ENCODE assay signal across 20 cellular contexts in genomic region chrX:68249401-68249831, GRCh38.
DNase-seq lines count a peak whose midpoint lies in the region; ATAC-seq and TF ChIP-seq lines count a peak whose summit lies in the region.
"Had no signal": no experiment of that assay in that cellular context is flagged by ENCODE, and none has a peak within 500 bp of the region (broad histone marks: within the 10 kb centered on the region; RNA-seq: fewer than 3 reads in every experiment).

No MANE protein-coding gene starts in this region.

- DNase-seq in body of pancreas (peak in 2 of 4 donors; percentile 15 to 19), glutamatergic neuron (peak; percentile 19), mucosa of gallbladder (ENCODE audit: low spot score) (peak; percentile 15), superior temporal gyrus (ENCODE audit: extremely low spot score) (peak; percentile 49), NCI-H226 (no peak), NCI-H345 (lab: John Stamatoyannopoulos, UW) (no peak), T1000 (lab: John Stamatoyannopoulos, UW) (no peak)
- no peak for DNase-seq in activated T-cell treated with anti-CD3 and anti-CD28 coated beads, Interleukin-2, amount 50 U/mL, for 4 hours
- DNase-seq: DMS79 treated with DMSO at 0.1 percent for 48 hours; naive thymus-derived CD4-positive, alpha-beta T cell; NCI-H1417; NCI-H2171; PC-3; stimulated activated CD4-positive, alpha-beta T cell treated with anti-CD3 and anti-CD28 coated beads, Interleukin-15, amount 100 ng/mL, for 24 hours; trophoblast cell had no signal

- H3K36me3 Mint-ChIP-seq in glutamatergic neuron (ENCODE audit: unreplicated experiment) = no peaks in the 10 kb centered on the region
- no peaks in the 10 kb centered on the region for H3K36me3 Mint-ChIP-seq in activated T-cell treated with anti-CD3 and anti-CD28 coated beads, Interleukin-2, amount 50 U/mL, for 4 hours (ENCODE audit: insufficient read depth)
- H3K36me3 Mint-ChIP-seq: naive thymus-derived CD4-positive, alpha-beta T cell; stimulated activated memory B cell treated with anti-CD40 and anti-IgM and Interleukin-4, amounts not matched to agents 10 μg/mL and 1 μg/mL and 100 μg/mL, for 72 hours had no signal

- peaks cover 5% of the 10 kb centered on the region for H3K4me1 Mint-ChIP-seq in glutamatergic neuron (ENCODE audit: low read depth, unreplicated experiment)
- H3K4me1 Mint-ChIP-seq in activated T-cell treated with anti-CD3 and anti-CD28 coated beads, Interleukin-2, amount 50 U/mL, for 4 hours (ENCODE audit: low read depth) = no peaks in the 10 kb centered on the region
- H3K4me1 Mint-ChIP-seq: activated T-helper 17 cell treated with anti-CD3 and anti-CD28 coated beads, Interleukin-2, amount 50 U/mL, for 72 hours; naive thymus-derived CD4-positive, alpha-beta T cell; stimulated activated memory B cell treated with anti-CD40 and anti-IgM and Interleukin-4, amounts not matched to agents 10 μg/mL and 1 μg/mL and 100 μg/mL, for 72 hours had no signal

- H3K27ac Mint-ChIP-seq in glutamatergic neuron (ENCODE audit: unreplicated experiment) = no peak overlapping the region
- H3K27ac Mint-ChIP-seq: activated T-helper 17 cell treated with anti-CD3 and anti-CD28 coated beads, Interleukin-2, amount 50 U/mL, for 72 hours; naive thymus-derived CD4-positive, alpha-beta T cell; stimulated activated memory B cell treated with anti-CD40 and anti-IgM and Interleukin-4, amounts not matched to agents 10 μg/mL and 1 μg/mL and 100 μg/mL, for 72 hours had no signal

- H3K27me3 ChIP-seq in body of pancreas = no peaks in the 10 kb centered on the region
- H3K27me3 ChIP-seq: cardiac muscle cell had no signal

- H3K9me3 ChIP-seq in body of pancreas = no peaks in the 10 kb centered on the region
- H3K9me3 ChIP-seq: prostate gland had no signal

- no peak for TF ChIP-seq POLR2A in body of pancreas (IDR thresholded peaks at IDR 0.05)

- H3K4me3 Mint-ChIP-seq in glutamatergic neuron (ENCODE audit: unreplicated experiment) = no peak overlapping the region
- no peak overlapping the region for H3K4me3 Mint-ChIP-seq in activated T-cell treated with anti-CD3 and anti-CD28 coated beads, Interleukin-2, amount 50 U/mL, for 4 hours
- H3K4me3 Mint-ChIP-seq: activated T-helper 17 cell treated with anti-CD3 and anti-CD28 coated beads, Interleukin-2, amount 50 U/mL, for 72 hours; naive thymus-derived CD4-positive, alpha-beta T cell; stimulated activated memory B cell treated with anti-CD40 and anti-IgM and Interleukin-4, amounts not matched to agents 10 μg/mL and 1 μg/mL and 100 μg/mL, for 72 hours had no signal

- H3K4me1 ChIP-seq in body of pancreas = no peaks in the 10 kb centered on the region
- H3K4me1 ChIP-seq: prostate gland had no signal

- 78 to 90% methylated on average over 3 to 5 of the region's 5 CpGs for WGBS in body of pancreas, 2 donors

- H3K9me3 Mint-ChIP-seq in glutamatergic neuron (ENCODE audit: unreplicated experiment) = no peaks in the 10 kb centered on the region
- H3K9me3 Mint-ChIP-seq in activated T-cell treated with anti-CD3 and anti-CD28 coated beads, Interleukin-2, amount 50 U/mL, for 4 hours = no peaks in the 10 kb centered on the region
- H3K9me3 Mint-ChIP-seq: activated T-helper 17 cell treated with anti-CD3 and anti-CD28 coated beads, Interleukin-2, amount 50 U/mL, for 72 hours; stimulated activated memory B cell treated with anti-CD40 and anti-IgM and Interleukin-4, amounts not matched to agents 10 μg/mL and 1 μg/mL and 100 μg/mL, for 72 hours had no signal

- no peaks in the 10 kb centered on the region for H3K36me3 ChIP-seq in body of pancreas (replicated peaks in 1 of 2; ENCODE audit: insufficient read depth in 1 of 2, low read depth in 2 of 2)
- H3K36me3 ChIP-seq: cardiac muscle cell, prostate gland had no signal

- no peak overlapping the region for H3K4me3 ChIP-seq in body of pancreas
- H3K4me3 ChIP-seq: cardiac muscle cell, prostate gland had no signal

- H3K27me3 Mint-ChIP-seq in glutamatergic neuron (ENCODE audit: unreplicated experiment) = no peaks in the 10 kb centered on the region
- H3K27me3 Mint-ChIP-seq in activated T-cell treated with anti-CD3 and anti-CD28 coated beads, Interleukin-2, amount 50 U/mL, for 4 hours (ENCODE audit: low read depth) = no peaks in the 10 kb centered on the region
- H3K27me3 Mint-ChIP-seq: activated T-helper 17 cell treated with anti-CD3 and anti-CD28 coated beads, Interleukin-2, amount 50 U/mL, for 72 hours; stimulated activated memory B cell treated with anti-CD40 and anti-IgM and Interleukin-4, amounts not matched to agents 10 μg/mL and 1 μg/mL and 100 μg/mL, for 72 hours had no signal

- intact Hi-C loops in body of pancreas (cut with DNase I) = no loop called here

- TF ChIP-seq CTCF in body of pancreas (IDR thresholded peaks at IDR 0.05) (no peak), glutamatergic neuron (IDR thresholded peaks at IDR 0.05; ENCODE audit: partially characterized antibody, unreplicated experiment) (no peak)

- ATAC-seq in body of pancreas = peak; percentile 47
- ATAC-seq in activated T-cell treated with anti-CD3 and anti-CD28 coated beads, Interleukin-2, amount 50 U/mL, for 4 hours = no peak
- ATAC-seq: activated T-helper 17 cell treated with anti-CD3 and anti-CD28 coated beads, Interleukin-2, amount 50 U/mL, for 72 hours; left lobe of liver; naive thymus-derived CD4-positive, alpha-beta T cell; PC-3; stimulated activated memory B cell treated with anti-CD40 and anti-IgM and Interleukin-4, amounts not matched to agents 10 μg/mL and 1 μg/mL and 100 μg/mL, for 72 hours had no signal

- H3K27ac ChIP-seq in body of pancreas = no peak overlapping the region
- H3K27ac ChIP-seq: cardiac muscle cell, prostate gland had no signal

Comparison
In these comparisons a context has a peak if more than half of its experiments do, and no peak if none do; other contexts are left out.
1. DNase-seq: peak in glutamatergic neuron (single experiment), mucosa of gallbladder (single experiment) and superior temporal gyrus (single experiment); none in NCI-H226 (single experiment), NCI-H345 (single experiment), T1000 (single experiment) and activated T-cell treated with anti-CD3 and anti-CD28 coated beads, Interleukin-2, amount 50 U/mL, for 4 hours (single experiment).